1 cellular context compared by ENCODE assay signal in genomic region chr12:42325326-42325775, GRCh38.
TF ChIP-seq lines count a peak whose summit lies in the region.

No MANE protein-coding gene starts in this region.

TF ChIP-seq in H1, 55 proteins besides CTCF, POLR2A, EP300 and RAD21:
- TF ChIP-seq SIN3A (conservative IDR thresholded peaks at IDR 0.05 in 1 of 2, IDR thresholded peaks at IDR 0.05 in 1 of 2; ENCODE audit: low read depth in 1 of 2, low read length in 2 of 2) (no peak), JUND (IDR thresholded peaks at IDR 0.05; ENCODE audit: low read length) (no peak), TAF1 (IDR thresholded peaks at IDR 0.05; ENCODE audit: low read depth, low read length) (no peak), RFX5 (IDR thresholded peaks at IDR 0.05; ENCODE audit: borderline replicate concordance, low read depth, low read length) (no peak), SUZ12 (IDR thresholded peaks at IDR 0.05; ENCODE audit: low read length) (no peak), USF2 (IDR thresholded peaks at IDR 0.05; ENCODE audit: low read length) (no peak), TBP (IDR thresholded peaks at IDR 0.05; ENCODE audit: low read depth, low read length) (no peak), ATF3 (IDR thresholded peaks at IDR 0.05; ENCODE audit: insufficient read depth, low read depth, low read length) (no peak)
